8 cellular contexts compared by ENCODE assay signal in the genomic region with DNA sequence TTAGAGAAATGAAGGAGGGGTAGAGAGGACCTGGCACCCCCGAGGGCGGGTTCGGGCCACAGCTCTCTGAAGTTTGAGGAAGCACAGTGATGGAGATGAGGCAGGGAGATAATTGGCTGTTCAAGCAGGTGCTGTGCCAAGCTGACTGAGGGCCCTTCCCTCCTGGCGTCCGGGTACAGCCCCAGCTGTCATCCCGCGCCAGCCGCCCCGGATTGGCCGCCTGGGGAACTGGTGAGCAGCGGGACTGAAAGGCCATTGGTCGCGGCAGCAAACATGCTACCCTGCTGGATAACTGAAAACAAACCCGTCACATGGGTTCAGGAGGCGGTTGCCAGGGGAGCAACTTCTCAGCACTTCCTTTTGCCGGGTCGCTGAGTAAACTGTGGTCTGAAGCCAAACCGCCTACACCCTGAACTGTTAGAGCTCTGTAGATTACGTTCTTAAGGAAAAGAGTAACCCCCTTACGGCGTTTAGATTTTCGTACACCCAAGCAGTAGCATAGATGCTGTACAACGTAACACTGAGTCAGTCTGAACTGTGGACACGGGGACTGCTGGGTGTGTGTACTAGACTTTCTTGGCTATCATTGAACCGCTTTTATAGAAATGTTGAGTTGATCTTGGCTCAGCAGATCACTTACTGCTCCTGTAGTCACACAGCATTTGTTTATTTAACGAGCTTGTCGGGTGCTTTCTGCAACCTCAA. TPM values are rescaled to one million over a fixed set of nuclear protein-coding genes. Genes with fewer than 3 reads are reported as not detected.
A peak's percentile ranks its signal among the peaks of the same experiment; 100 is the strongest.
DNase-seq lines count a peak whose midpoint lies in the region; ATAC-seq, FAIRE-seq and TF ChIP-seq lines count a peak whose summit lies in the region.

No MANE protein-coding gene starts in this region.

- TF ChIP-seq CTCF in ascending aorta (IDR thresholded peaks at IDR 0.05) (no peak), psoas muscle (IDR thresholded peaks at IDR 0.05) (no peak)

- H3K4me1 ChIP-seq in ascending aorta, result peaks cover 3 to 5% of the 10 kb centered on the region in 2 donors
- H3K4me1 ChIP-seq in right cardiac atrium (ENCODE audit: control insufficient read depth, insufficient read depth, low read length), result peaks cover 4% of the 10 kb centered on the region
- peaks cover 14% of the 10 kb centered on the region for H3K4me1 ChIP-seq in psoas muscle

- FAIRE-seq in urothelium cell line (lab: Jason Lieb, UNC), result no peak

- H3K27ac ChIP-seq in ascending aorta (peak overlapping the region; percentile 91 to 94), right cardiac atrium (ENCODE audit: low read length) (peak overlapping the region; percentile 78), psoas muscle (peak overlapping the region; percentile 90)

- DNase-seq in NCI-H187 (lab: John Stamatoyannopoulos, UW), result peak; percentile 78 to 96
- peak; percentile 85 to 99 (median 96) for DNase-seq in T-helper 2 cell
- peak; percentile 93 to 96 for DNase-seq in ascending aorta (ENCODE audit: low spot score in 2 of 2)
- DNase-seq in right cardiac atrium, result peak; percentile 96 to 98 (median 96)
- peak; percentile 95 to 96 for DNase-seq in psoas muscle
- DNase-seq in urothelium cell line (ENCODE audit: low spot score), result peak; percentile 72

- intact Hi-C loops in ascending aorta (cut with DNase I), result loop anchor here (2.0 to 10.0 kb wide), 5 partner anchors 46 to 1838 kb away; a partner anchor contains a TSS
- intact Hi-C loops in right cardiac atrium (cut with DNase I), result no loop called here
- intact Hi-C loops in psoas muscle (cut with DNase I), result loop anchor here in 1 of 2 donors (5.0 kb wide), 2 partner anchors 92 to 297 kb away; a partner anchor contains a TSS

- H3K9me3 ChIP-seq in ascending aorta (no peaks in the 10 kb centered on the region), right cardiac atrium (ENCODE audit: control insufficient read depth, low read length) (no peaks in the 10 kb centered on the region), psoas muscle (no peaks in the 10 kb centered on the region)

- ATAC-seq in GM18499 (IDR thresholded peaks at IDR 0.05; ENCODE audit: insufficient read depth, unreplicated experiment), result peak; percentile 71
- peak; percentile 68 for ATAC-seq in HG02938 (IDR thresholded peaks at IDR 0.05; ENCODE audit: unreplicated experiment)
- ATAC-seq in right cardiac atrium, result peak; percentile 90 to 91
- ATAC-seq in psoas muscle, result peak; percentile 86 to 91 (median 88)

- peak overlapping the region; percentile 88 to 97 for H3K4me3 ChIP-seq in ascending aorta
- peak overlapping the region; percentile 82 for H3K4me3 ChIP-seq in right cardiac atrium (ENCODE audit: low read length)
- H3K4me3 ChIP-seq in psoas muscle, result peak overlapping the region; percentile 78

- 1% methylated on average over 27 of the region's 27 CpGs for WGBS in right cardiac atrium
- 1 to 2% (median 2%) methylated on average over 27 of the region's 27 CpGs for WGBS in psoas muscle, 3 donors

- peaks cover 3 to 10% of the 10 kb centered on the region in 2 donors for H3K36me3 ChIP-seq in ascending aorta
- peaks cover 0 to 17% of the 10 kb centered on the region in 2 donors for H3K36me3 ChIP-seq in psoas muscle (ENCODE audit: insufficient read depth in 1 of 2, low read depth in 1 of 2)

- H3K27me3 ChIP-seq in ascending aorta (no peaks in the 10 kb centered on the region), right cardiac atrium (ENCODE audit: control insufficient read depth, insufficient read depth) (no peaks in the 10 kb centered on the region), psoas muscle (ENCODE audit: insufficient read depth in 3 of 3, low read length in 2 of 3) (no peaks in the 10 kb centered on the region)

RNA-seq across cellular contexts. Expression of a gene that starts 1.3 kb away (rescaled TPM):
- 18.0 TPM for total RNA-seq in ascending aorta
- total RNA-seq in right cardiac atrium, result 10 to 100 TPM; 14.1 to 19.6 (median 15.5) TPM
- 21.5 TPM for polyA plus RNA-seq in right cardiac atrium
- 10 to 100 TPM in 1 of 4 donors, 1 to 10 TPM in 3; 4.0 to 11.1 (median 6.6) TPM for total RNA-seq in psoas muscle
- polyA plus RNA-seq in psoas muscle, result 10 to 100 TPM in 1 of 3 donors, 1 to 10 TPM in 2; 5.3 to 20.0 (median 9.5) TPM

Comparison
In these comparisons a context has a peak if more than half of its experiments do, and no peak if none do; other contexts are left out.
1. Peak in every context shown above with its lines: DNase-seq, ATAC-seq, H3K4me3 ChIP-seq and H3K27ac ChIP-seq.